ENCODE assay signal across 10 cellular contexts in the genomic region with DNA sequence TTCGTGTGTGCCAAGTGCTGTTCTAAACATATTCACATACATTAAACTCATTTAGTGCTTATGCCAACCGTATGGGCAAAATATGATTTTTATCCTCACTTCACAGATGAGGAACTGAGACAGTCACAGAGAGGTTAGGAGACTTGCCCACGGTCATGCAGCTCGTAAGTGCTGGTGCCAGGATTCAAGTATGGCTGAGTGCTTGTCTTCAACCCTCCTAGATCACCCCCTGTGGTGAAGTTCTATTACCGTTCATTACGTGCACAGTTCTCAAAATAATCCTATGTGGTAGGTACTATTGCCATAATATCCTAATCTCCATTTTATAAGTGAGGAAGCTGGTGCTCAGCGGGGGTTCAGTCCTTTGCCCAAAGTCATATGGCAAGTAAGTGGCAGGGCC. TPM values are rescaled to one million over a fixed set of nuclear protein-coding genes. Genes with fewer than 3 reads are reported as not detected.
DNase-seq lines count a peak whose midpoint lies in the region; ATAC-seq and TF ChIP-seq lines count a peak whose summit lies in the region.
"Had no signal": no experiment of that assay in that cellular context is flagged by ENCODE, and none has a peak within 500 bp of the region (broad histone marks: within the 10 kb centered on the region; RNA-seq: fewer than 3 reads in every experiment).

No MANE protein-coding gene starts in this region.

- ATAC-seq in activated T-cell treated with anti-CD3 and anti-CD28 coated beads, Interleukin-2, amount 50 U/mL, for 72 hours (replicated peaks in 1 of 2): no peak
- ATAC-seq in WTC11 (no peak), thoracic aorta (ENCODE audit: insufficient number of reproducible peaks, low FRiP score, low read depth) (no peak), HG03460 (IDR thresholded peaks at IDR 0.05; ENCODE audit: unreplicated experiment) (no peak)

- H3K27ac ChIP-seq in hepatocyte (peak overlapping the region; percentile 77), thoracic aorta (no peak overlapping the region)

- peaks cover 41% of the 10 kb centered on the region for H3K4me1 Mint-ChIP-seq in activated T-cell treated with anti-CD3 and anti-CD28 coated beads, Interleukin-2, amount 50 U/mL, for 72 hours (ENCODE audit: low read depth)
- peaks cover 13% of the 10 kb centered on the region for H3K4me1 Mint-ChIP-seq in WTC11

- DNase-seq in activated T-cell treated with anti-CD3 and anti-CD28 coated beads, Interleukin-2, amount 50 U/mL, for 72 hours: no peak
- DNase-seq in activated T-cell treated with anti-CD3 and anti-CD28 coated beads for 4 hours: no peak
- no peak for DNase-seq in WTC11 (ENCODE audit: low spot score)
- DNase-seq in hepatocyte (ENCODE audit: low spot score): no peak
- DNase-seq in thoracic aorta (ENCODE audit: low spot score): no peak
- no peak for DNase-seq in DMS114 treated with DMSO at 0.1 percent for 48 hours (lab: John Stamatoyannopoulos, UW; ENCODE audit: unreplicated experiment)
- DNase-seq in GM19238 (ENCODE audit: insufficient read length, low spot score): no peak
- DNase-seq: DMS79, SHP77 had no signal

- peak overlapping the region; percentile 86 to 92 for H3K4me3 Mint-ChIP-seq in activated T-cell treated with anti-CD3 and anti-CD28 coated beads, Interleukin-2, amount 50 U/mL, for 72 hours
- H3K4me3 Mint-ChIP-seq in WTC11: peak overlapping the region; percentile 97

- H3K4me3 ChIP-seq in hepatocyte (peak overlapping the region; percentile 84), thoracic aorta (peak overlapping the region; percentile 75)

- 80% methylated on average over 7 of the region's 7 CpGs for WGBS in hepatocyte (ENCODE audit: low lambda C conversion rate, missing lambda C conversion rate)

- no peaks in the 10 kb centered on the region for H3K9me2 ChIP-seq in hepatocyte (replicated peaks; ENCODE audit: insufficient read depth)

- TF ChIP-seq CTCF in WTC11 (IDR thresholded peaks at IDR 0.05) (no peak), hepatocyte (IDR thresholded peaks at IDR 0.05; ENCODE audit: poor library complexity) (no peak), thoracic aorta (IDR thresholded peaks at IDR 0.05) (no peak)

- H3K4me1 ChIP-seq in hepatocyte (ENCODE audit: insufficient read depth): peaks cover 24% of the 10 kb centered on the region
- H3K4me1 ChIP-seq in thoracic aorta (ENCODE audit: control insufficient read depth in 1 of 2, low read depth in 2 of 2): peaks cover 17 to 30% of the 10 kb centered on the region in 2 donors

- H3K79me2 ChIP-seq in hepatocyte: peaks cover 56% of the 10 kb centered on the region

- no peaks in the 10 kb centered on the region for H3K9me3 Mint-ChIP-seq in activated T-cell treated with anti-CD3 and anti-CD28 coated beads, Interleukin-2, amount 50 U/mL, for 72 hours
- no peaks in the 10 kb centered on the region for H3K9me3 Mint-ChIP-seq in WTC11

- CTCF ChIA-PET in WTC11 (lab: Charles Lee): interaction anchor here (1.1 to 4.8 kb wide), 4 partner anchors 10 to 32 kb away, joined by 3 to 41 read pairs (median 20); no protein-coding TSS in a partner anchor

- POLR2A ChIA-PET in WTC11 (lab: Charles Lee): interaction anchor here (1.0 kb wide), 1 partner anchor 16 kb away, joined by 3 read pairs; no protein-coding TSS in a partner anchor

- H3K27me3 ChIP-seq in hepatocyte (no peaks in the 10 kb centered on the region), thoracic aorta (replicated peaks; ENCODE audit: insufficient read depth) (no peaks in the 10 kb centered on the region)

- H3K27ac Mint-ChIP-seq in activated T-cell treated with anti-CD3 and anti-CD28 coated beads, Interleukin-2, amount 50 U/mL, for 72 hours: peak overlapping the region; percentile 94
- no peak overlapping the region for H3K27ac Mint-ChIP-seq in WTC11

- H3K9me3 ChIP-seq in hepatocyte (ENCODE audit: low read depth) (no peaks in the 10 kb centered on the region), thoracic aorta (no peaks in the 10 kb centered on the region)

- H2AFZ ChIP-seq in hepatocyte: no peak overlapping the region

- H3K36me3 ChIP-seq in hepatocyte (replicated peaks; ENCODE audit: insufficient read depth, low read depth) (no peaks in the 10 kb centered on the region), thoracic aorta (peaks cover 40% of the 10 kb centered on the region)

- peak overlapping the region; percentile 89 for H3K4me2 ChIP-seq in hepatocyte

- no peaks in the 10 kb centered on the region for H3K27me3 Mint-ChIP-seq in activated T-cell treated with anti-CD3 and anti-CD28 coated beads, Interleukin-2, amount 50 U/mL, for 72 hours (ENCODE audit: low read depth)
- peaks cover 89% of the 10 kb centered on the region for H3K27me3 Mint-ChIP-seq in WTC11 (ENCODE audit: low read depth)

- peaks cover 14 to 25% of the 10 kb centered on the region in 2 donors for H3K36me3 Mint-ChIP-seq in activated T-cell treated with anti-CD3 and anti-CD28 coated beads, Interleukin-2, amount 50 U/mL, for 72 hours (ENCODE audit: insufficient read depth in 2 of 2)
- peaks cover 44% of the 10 kb centered on the region for H3K36me3 Mint-ChIP-seq in WTC11

- H4K20me1 ChIP-seq in hepatocyte (ENCODE audit: insufficient read depth, poor library complexity, severe bottlenecking): peaks cover 3% of the 10 kb centered on the region

TF ChIP-seq in WTC11, 78 proteins besides CTCF, POLR2A, EP300 and RAD21 (continues in another document):
- TF ChIP-seq, protein P1, sequence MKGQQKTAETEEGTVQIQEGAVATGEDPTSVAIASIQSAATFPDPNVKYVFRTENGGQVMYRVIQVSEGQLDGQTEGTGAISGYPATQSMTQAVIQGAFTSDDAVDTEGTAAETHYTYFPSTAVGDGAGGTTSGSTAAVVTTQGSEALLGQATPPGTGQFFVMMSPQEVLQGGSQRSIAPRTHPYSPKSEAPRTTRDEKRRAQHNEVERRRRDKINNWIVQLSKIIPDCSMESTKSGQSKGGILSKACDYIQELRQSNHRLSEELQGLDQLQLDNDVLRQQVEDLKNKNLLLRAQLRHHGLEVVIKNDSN (CRISPR knock-in tag; IDR thresholded peaks at IDR 0.05): no peak
- TF ChIP-seq ETV6 (CRISPR knock-in tag; IDR thresholded peaks at IDR 0.05): no peak
- no peak for TF ChIP-seq ZNF121 (CRISPR knock-in tag; IDR thresholded peaks at IDR 0.05)
- TF ChIP-seq ZNF138 (CRISPR knock-in tag; conservative IDR thresholded peaks at IDR 0.05): no peak
- TF ChIP-seq, protein P2, sequence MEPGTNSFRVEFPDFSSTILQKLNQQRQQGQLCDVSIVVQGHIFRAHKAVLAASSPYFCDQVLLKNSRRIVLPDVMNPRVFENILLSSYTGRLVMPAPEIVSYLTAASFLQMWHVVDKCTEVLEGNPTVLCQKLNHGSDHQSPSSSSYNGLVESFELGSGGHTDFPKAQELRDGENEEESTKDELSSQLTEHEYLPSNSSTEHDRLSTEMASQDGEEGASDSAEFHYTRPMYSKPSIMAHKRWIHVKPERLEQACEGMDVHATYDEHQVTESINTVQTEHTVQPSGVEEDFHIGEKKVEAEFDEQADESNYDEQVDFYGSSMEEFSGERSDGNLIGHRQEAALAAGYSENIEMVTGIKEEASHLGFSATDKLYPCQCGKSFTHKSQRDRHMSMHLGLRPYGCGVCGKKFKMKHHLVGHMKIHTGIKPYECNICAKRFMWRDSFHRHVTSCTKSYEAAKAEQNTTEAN (CRISPR knock-in tag; IDR thresholded peaks at IDR 0.05): no peak
- no peak for TF ChIP-seq GRHL2 (CRISPR knock-in tag; IDR thresholded peaks at IDR 0.05; ENCODE audit: insufficient replicate concordance, severe bottlenecking)
- TF ChIP-seq ZBTB21 (CRISPR knock-in tag; IDR thresholded peaks at IDR 0.05; ENCODE audit: borderline replicate concordance): no peak
- no peak for TF ChIP-seq TP53 (CRISPR knock-in tag; IDR thresholded peaks at IDR 0.05)
- TF ChIP-seq NFYB (CRISPR knock-in tag; conservative IDR thresholded peaks at IDR 0.05; ENCODE audit: low read depth): no peak
- TF ChIP-seq, protein P3, sequence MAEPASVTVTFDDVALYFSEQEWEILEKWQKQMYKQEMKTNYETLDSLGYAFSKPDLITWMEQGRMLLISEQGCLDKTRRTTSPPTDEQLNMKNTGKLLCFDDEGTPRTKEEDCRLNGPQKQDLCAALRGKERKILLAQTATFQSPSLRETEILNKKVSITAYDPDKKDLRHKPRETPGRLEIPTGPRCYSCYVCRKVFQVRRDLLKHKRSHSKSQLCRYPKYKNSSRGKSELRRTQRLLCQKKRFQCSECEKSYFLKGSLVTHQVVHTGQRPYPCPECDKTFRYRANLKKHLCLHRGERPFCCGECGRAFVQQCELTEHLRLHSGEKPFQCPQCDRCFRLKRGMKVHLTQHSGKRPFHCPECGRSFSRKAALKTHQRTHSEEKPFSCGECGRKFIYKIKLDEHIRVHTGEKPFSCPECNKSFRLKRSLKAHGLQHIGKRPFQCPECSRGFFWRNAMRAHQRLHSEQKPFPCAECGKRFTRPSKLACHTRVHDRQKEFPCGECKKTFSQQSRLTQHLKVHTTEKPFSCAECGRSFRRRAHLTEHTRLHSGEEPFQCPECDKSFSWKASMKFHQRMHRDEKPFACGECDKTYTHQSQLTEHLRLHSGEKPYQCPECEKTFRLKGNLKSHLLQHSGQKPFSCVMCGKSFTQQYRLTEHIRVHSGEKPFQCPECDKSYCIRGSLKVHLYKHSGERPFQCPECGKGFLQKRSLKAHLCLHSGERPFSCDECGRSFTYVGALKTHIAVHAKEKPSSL (CRISPR knock-in tag; conservative IDR thresholded peaks at IDR 0.05): no peak
- no peak for TF ChIP-seq SMAD4 (CRISPR knock-in tag; IDR thresholded peaks at IDR 0.05)

RNA-seq across cellular contexts. Expression of a gene that starts 1.5 kb away (rescaled TPM):
- total RNA-seq in activated T-cell treated with anti-CD3 and anti-CD28 coated beads, Interleukin-2, amount 50 U/mL, for 72 hours: 10 to 100 TPM; 49.5 to 58.3 TPM
- total RNA-seq in WTC11 (2021): 31.5 to 38.7 TPM (median 31.9 TPM) in 3 replicates
- 25.8 and 31.8 TPM in 2 replicates for total RNA-seq in hepatocyte
- 17.5 and 22.2 TPM in 2 replicates for polyA plus RNA-seq in hepatocyte
- total RNA-seq in thoracic aorta: 10 to 100 TPM; 18.8 to 36.9 TPM

RNA-seq across cellular contexts. Expression of a gene that starts 16.8 kb away (rescaled TPM):
- 100 to 1,000 TPM; 779 to 836 TPM for total RNA-seq in activated T-cell treated with anti-CD3 and anti-CD28 coated beads, Interleukin-2, amount 50 U/mL, for 72 hours
- 361 to 460 TPM (median 371 TPM) in 3 replicates for total RNA-seq in WTC11 (2021)
- 231 and 271 TPM in 2 replicates for total RNA-seq in hepatocyte
- polyA plus RNA-seq in hepatocyte: 144 and 170 TPM in 2 replicates
- 100 to 1,000 TPM; 301 to 320 TPM for total RNA-seq in thoracic aorta

RNA-seq across cellular contexts. Expression of a gene that starts 29.0 kb away (rescaled TPM):
- 10 to 100 TPM; 78.3 to 82.0 TPM for total RNA-seq in activated T-cell treated with anti-CD3 and anti-CD28 coated beads, Interleukin-2, amount 50 U/mL, for 72 hours
- total RNA-seq in WTC11 (2021): 88.9 to 102 TPM (median 89.0 TPM) in 3 replicates
- total RNA-seq in hepatocyte: 82.9 and 84.0 TPM in 2 replicates
- 117 and 118 TPM in 2 replicates for polyA plus RNA-seq in hepatocyte
- 10 to 100 TPM; 77.7 to 89.6 TPM for total RNA-seq in thoracic aorta

RNA-seq across cellular contexts. Expression of a gene that starts 46.8 kb away (rescaled TPM):
- total RNA-seq in activated T-cell treated with anti-CD3 and anti-CD28 coated beads, Interleukin-2, amount 50 U/mL, for 72 hours: 1 to 10 TPM; 1.2 to 2.6 TPM
- 10.3 to 11.4 TPM (median 11.4 TPM) in 3 replicates for total RNA-seq in WTC11 (2021)
- 20.0 and 22.3 TPM in 2 replicates for total RNA-seq in hepatocyte
- 5.5 and 7.0 TPM in 2 replicates for polyA plus RNA-seq in hepatocyte
- total RNA-seq in thoracic aorta: 1 to 10 TPM; 1.1 to 3.2 TPM
